ENCODE assay signal across 8 cellular contexts in genomic region chr11:64801591-64802369, GRCh38. TPM values are rescaled to one million over a fixed set of nuclear protein-coding genes. Genes with fewer than 3 reads are reported as not detected.
A peak's percentile ranks its signal among the peaks of the same experiment; 100 is the strongest.
DNase-seq lines count a peak whose midpoint lies in the region; ATAC-seq and TF ChIP-seq lines count a peak whose summit lies in the region.

No MANE protein-coding gene starts in this region.

- H3K27me3 Mint-ChIP-seq in T-helper 17 cell, result no peaks in the 10 kb centered on the region

- no peak for TF ChIP-seq CTCF in foreskin fibroblast (IDR thresholded peaks at IDR 0.05; ENCODE audit: low read depth, low read length)

- no peak for ATAC-seq in GM18505 (IDR thresholded peaks at IDR 0.05; ENCODE audit: unreplicated experiment)
- no peak for ATAC-seq in T-helper 17 cell
- no peak for ATAC-seq in GM18519 (IDR thresholded peaks at IDR 0.05; ENCODE audit: low FRiP score, unreplicated experiment)
- no peak for ATAC-seq in GM19035 (IDR thresholded peaks at IDR 0.05; ENCODE audit: unreplicated experiment)

- H3K4me1 Mint-ChIP-seq in T-helper 17 cell, result peaks cover 20% of the 10 kb centered on the region

- peak overlapping the region in 18 of 21 experiments; percentile 45 to 89 (median 71) for H3K27ac ChIP-seq in skin epidermis

- H3K36me3 Mint-ChIP-seq in T-helper 17 cell (ENCODE audit: low read depth), result peaks cover 7% of the 10 kb centered on the region

- peak overlapping the region; percentile 82 for H3K4me3 Mint-ChIP-seq in T-helper 17 cell

- peak overlapping the region; percentile 80 for H3K27ac Mint-ChIP-seq in T-helper 17 cell

- TF ChIP-seq POLR2A in GM18505 (IDR thresholded peaks at IDR 0.05; ENCODE audit: borderline replicate concordance, extremely low read depth, insufficient read depth, insufficient read length), result peak; percentile 16

- H3K4me3 ChIP-seq in foreskin fibroblast (ENCODE audit: low read depth in 1 of 2, low read length in 2 of 2) (peak overlapping the region; percentile 60 to 62), skin epidermis (peak overlapping the region in 5 of 7 experiments; percentile 46 to 64 (median 58))

- no peak for DNase-seq in T-helper 17 cell
- no peak for DNase-seq in foreskin fibroblast
- DNase-seq in globus pallidus (ENCODE audit: low spot score), result no peak
- no peak for DNase-seq in SKM-1 (lab: John Stamatoyannopoulos, UW; ENCODE audit: unreplicated experiment)

- no peaks in the 10 kb centered on the region for H3K9me3 ChIP-seq in T-helper 17 cell (ENCODE audit: control insufficient read depth, low read length, poor library complexity, severe bottlenecking)

RNA-seq across cellular contexts. Expression of gene MAP4K2, which starts 1.2 kb away (rescaled TPM):
- total RNA-seq in T-helper 17 cell, result 10 to 100 TPM; 97.8 to 99.2 TPM

RNA-seq across cellular contexts. Expression of gene MEN1, which starts 8.6 kb away (rescaled TPM):
- 10 to 100 TPM; 25.8 to 27.0 TPM for total RNA-seq in T-helper 17 cell

RNA-seq across cellular contexts. Expression of gene SF1, which starts 23.4 kb away (rescaled TPM):
- 1,000 to 10,000 TPM; 1,476 to 1,622 TPM for total RNA-seq in T-helper 17 cell

RNA-seq across cellular contexts. Expression of gene PYGM, which starts 42.0 kb away (rescaled TPM):
- total RNA-seq in T-helper 17 cell, result 10 to 100 TPM; 11.8 to 27.1 TPM

RNA-seq across cellular contexts. Expression of gene CDC42BPG, which starts 42.7 kb away (rescaled TPM):
- total RNA-seq in T-helper 17 cell, result 1 to 10 TPM; 4.0 to 7.7 TPM
